Comparison of ENCODE assay signal across 12 cellular contexts in genomic region chr18:79424880-79425572, GRCh38. TPM values are rescaled to one million over a fixed set of nuclear protein-coding genes. Genes with fewer than 3 reads are reported as not detected.
DNase-seq lines count a peak whose midpoint lies in the region; ATAC-seq and TF ChIP-seq lines count a peak whose summit lies in the region.
"Had no signal": no experiment of that assay in that cellular context is flagged by ENCODE, and none has a peak within 500 bp of the region (broad histone marks: within the 10 kb centered on the region; RNA-seq: fewer than 3 reads in every experiment).

No MANE protein-coding gene starts in this region.

- DNase-seq in activated naive CD4-positive, alpha-beta T cell (lab: John Stamatoyannopoulos, UW), result no peak
- no peak for DNase-seq in T-cell
- DNase-seq in glutamatergic neuron, result no peak
- DNase-seq in NCI-H187 treated with DMSO at 0.1 percent for 48 hours (lab: John Stamatoyannopoulos, UW), result no peak
- DNase-seq: DMS153, MM.1S, NCI-H2029 had no signal

- no peaks in the 10 kb centered on the region for H3K27me3 Mint-ChIP-seq in activated naive CD4-positive, alpha-beta T cell treated with anti-CD3 and anti-CD28 coated beads, Interleukin-2, amount 50 U/mL, for 24 hours
- H3K27me3 Mint-ChIP-seq in T-cell, result no peaks in the 10 kb centered on the region
- peaks cover 10% of the 10 kb centered on the region for H3K27me3 Mint-ChIP-seq in glutamatergic neuron (ENCODE audit: unreplicated experiment)
- no peaks in the 10 kb centered on the region for H3K27me3 Mint-ChIP-seq in stimulated activated memory B cell treated with anti-CD40 and anti-IgM and Interleukin-4, amounts not matched to agents 10 μg/mL and 1 μg/mL and 100 μg/mL, for 72 hours

- TF ChIP-seq CTCF in glutamatergic neuron (IDR thresholded peaks at IDR 0.05; ENCODE audit: partially characterized antibody, unreplicated experiment), result no peak

- H3K36me3 Mint-ChIP-seq in activated naive CD4-positive, alpha-beta T cell treated with anti-CD3 and anti-CD28 coated beads, Interleukin-2, amount 50 U/mL, for 24 hours, result peaks cover 13% of the 10 kb centered on the region
- H3K36me3 Mint-ChIP-seq in T-cell, result peaks cover 27% of the 10 kb centered on the region
- H3K36me3 Mint-ChIP-seq in glutamatergic neuron (ENCODE audit: unreplicated experiment), result peaks cover 14% of the 10 kb centered on the region
- peaks cover 53% of the 10 kb centered on the region for H3K36me3 Mint-ChIP-seq in stimulated activated memory B cell treated with anti-CD40 and anti-IgM and Interleukin-4, amounts not matched to agents 10 μg/mL and 1 μg/mL and 100 μg/mL, for 72 hours

- H3K27ac Mint-ChIP-seq in activated naive CD4-positive, alpha-beta T cell treated with anti-CD3 and anti-CD28 coated beads, Interleukin-2, amount 50 U/mL, for 24 hours, result peak overlapping the region; percentile 92
- H3K27ac Mint-ChIP-seq in T-cell (peak overlapping the region; percentile 22 to 33), glutamatergic neuron (ENCODE audit: unreplicated experiment) (peak overlapping the region; percentile 70)
- H3K27ac Mint-ChIP-seq in stimulated activated memory B cell treated with anti-CD40 and anti-IgM and Interleukin-4, amounts not matched to agents 10 μg/mL and 1 μg/mL and 100 μg/mL, for 72 hours, result peak overlapping the region; percentile 67

- peak overlapping the region; percentile 23 for H3K4me3 Mint-ChIP-seq in activated naive CD4-positive, alpha-beta T cell treated with anti-CD3 and anti-CD28 coated beads, Interleukin-2, amount 50 U/mL, for 24 hours
- peak overlapping the region in 1 of 3 donors; percentile 28 for H3K4me3 Mint-ChIP-seq in T-cell
- peak overlapping the region; percentile 36 for H3K4me3 Mint-ChIP-seq in glutamatergic neuron (ENCODE audit: unreplicated experiment)
- no peak overlapping the region for H3K4me3 Mint-ChIP-seq in stimulated activated memory B cell treated with anti-CD40 and anti-IgM and Interleukin-4, amounts not matched to agents 10 μg/mL and 1 μg/mL and 100 μg/mL, for 72 hours

- H3K4me1 Mint-ChIP-seq in activated naive CD4-positive, alpha-beta T cell treated with anti-CD3 and anti-CD28 coated beads, Interleukin-2, amount 50 U/mL, for 24 hours, result peaks cover 48% of the 10 kb centered on the region
- peaks cover 42 to 43% (median 42%) of the 10 kb centered on the region in 3 donors for H3K4me1 Mint-ChIP-seq in T-cell
- H3K4me1 Mint-ChIP-seq in glutamatergic neuron (ENCODE audit: low read depth, unreplicated experiment), result peaks cover 24% of the 10 kb centered on the region
- H3K4me1 Mint-ChIP-seq in stimulated activated memory B cell treated with anti-CD40 and anti-IgM and Interleukin-4, amounts not matched to agents 10 μg/mL and 1 μg/mL and 100 μg/mL, for 72 hours, result peaks cover 67% of the 10 kb centered on the region

- no peaks in the 10 kb centered on the region for H3K9me3 Mint-ChIP-seq in activated naive CD4-positive, alpha-beta T cell treated with anti-CD3 and anti-CD28 coated beads, Interleukin-2, amount 50 U/mL, for 24 hours
- H3K9me3 Mint-ChIP-seq in T-cell, result no peaks in the 10 kb centered on the region
- peaks cover 6% of the 10 kb centered on the region for H3K9me3 Mint-ChIP-seq in glutamatergic neuron (ENCODE audit: unreplicated experiment)
- no peaks in the 10 kb centered on the region for H3K9me3 Mint-ChIP-seq in stimulated activated memory B cell treated with anti-CD40 and anti-IgM and Interleukin-4, amounts not matched to agents 10 μg/mL and 1 μg/mL and 100 μg/mL, for 72 hours

- CTCF ChIA-PET in T-cell (lab: Charles Lee), result interaction anchor here in 1 of 2 donors (0.5 kb wide), 1 partner anchor 95 kb away, joined by 3 read pairs; no protein-coding TSS in a partner anchor

- ATAC-seq in T-cell (replicated peaks in 1 of 4) (no peak), HG02798 (IDR thresholded peaks at IDR 0.05; ENCODE audit: poor library complexity, unreplicated experiment) (no peak), GM19397 (IDR thresholded peaks at IDR 0.05; ENCODE audit: unreplicated experiment) (no peak)
- no peak for ATAC-seq in stimulated activated memory B cell treated with anti-CD40 and anti-IgM and Interleukin-4, amounts not matched to agents 10 μg/mL and 1 μg/mL and 100 μg/mL, for 72 hours
- ATAC-seq: Panc1 had no signal

- POLR2A ChIA-PET in T-cell (lab: Charles Lee), result no interaction called here

RNA-seq across cellular contexts. Expression of gene NFATC1, which starts 29.3 kb away (rescaled TPM):
- total RNA-seq in T-cell, result 100 to 1,000 TPM in 1 of 5 donors, 10 to 100 TPM in 4; 58.1 to 108 (median 66.0) TPM
- 5.3 TPM for total RNA-seq in glutamatergic neuron (ENCODE audit: unreplicated experiment)

Comparison
In these comparisons a context has a peak if more than half of its experiments do, and no peak if none do; other contexts are left out.
1. H3K27ac Mint-ChIP-seq: peak in every context shown above with its lines; median percentile 92 in activated naive CD4-positive, alpha-beta T cell treated with anti-CD3 and anti-CD28 coated beads, Interleukin-2, amount 50 U/mL, for 24 hours; 70 in glutamatergic neuron; 67 in stimulated activated memory B cell treated with anti-CD40 and anti-IgM and Interleukin-4, amounts not matched to agents 10 μg/mL and 1 μg/mL and 100 μg/mL, for 72 hours; 28 in T-cell.